9 cellular contexts compared by ENCODE assay signal in genomic region chr15:89018235-89018634, GRCh38.
A peak's percentile ranks its signal among the peaks of the same experiment; 100 is the strongest.
DNase-seq lines count a peak whose midpoint lies in the region; ATAC-seq and TF ChIP-seq lines count a peak whose summit lies in the region.
"Had no signal": no experiment of that assay in that cellular context is flagged by ENCODE, and none has a peak within 500 bp of the region (broad histone marks: within the 10 kb centered on the region; RNA-seq: fewer than 3 reads in every experiment).

No MANE protein-coding gene starts in this region.

- TF ChIP-seq CTCF in left ventricle myocardium inferior (IDR thresholded peaks at IDR 0.05; ENCODE audit: borderline replicate concordance), result no peak

- H3K27me3 Mint-ChIP-seq in T-helper 17 cell, result peaks cover 3% of the 10 kb centered on the region

- no peak overlapping the region for H3K27ac Mint-ChIP-seq in T-helper 17 cell

- peaks cover 41% of the 10 kb centered on the region for H3K4me1 ChIP-seq in left ventricle myocardium inferior

- H3K36me3 ChIP-seq in left ventricle myocardium inferior, result no peaks in the 10 kb centered on the region
- H3K36me3 ChIP-seq: left lung had no signal

- H3K4me3 ChIP-seq in left ventricle myocardium inferior, result peak overlapping the region; percentile 56
- H3K4me3 ChIP-seq in skeletal muscle cell (ENCODE audit: low read depth, low read length), result no peak overlapping the region

- DNase-seq in GM03348 (ENCODE audit: low spot score), result peak; percentile 61
- peak in 31 of 58 donors; percentile 8 to 70 (median 31) for DNase-seq in anterior cingulate cortex (lab: John Stamatoyannopoulos, UW)
- peak; percentile 70 for DNase-seq in left ventricle myocardium inferior
- peak; percentile 57 for DNase-seq in skeletal muscle cell (ENCODE audit: low read depth)
- DNase-seq in NK-92 treated with Interleukin-12 subunit alpha and Interleukin-12 subunit beta, amount 100 ng/mL, for 24 hours (lab: John Stamatoyannopoulos, UW), result no peak
- DNase-seq in T-helper 17 cell, result no peak

- no peaks in the 10 kb centered on the region for H3K9me3 ChIP-seq in left ventricle myocardium inferior (replicated peaks)
- H3K9me3 ChIP-seq in T-helper 17 cell (ENCODE audit: control insufficient read depth, low read length, poor library complexity, severe bottlenecking), result no peaks in the 10 kb centered on the region
- H3K9me3 ChIP-seq: left lung had no signal

- H3K27ac ChIP-seq in left ventricle myocardium inferior (replicated peaks), result peak overlapping the region; percentile 87
- H3K27ac ChIP-seq: left lung had no signal

- no peaks in the 10 kb centered on the region for H3K27me3 ChIP-seq in left ventricle myocardium inferior (ENCODE audit: low read depth)

- ATAC-seq in GM18511 (IDR thresholded peaks at IDR 0.05; ENCODE audit: unreplicated experiment), result no peak
- no peak for ATAC-seq in HG02571 (IDR thresholded peaks at IDR 0.05; ENCODE audit: unreplicated experiment)
- ATAC-seq in T-helper 17 cell, result no peak

- H3K4me1 Mint-ChIP-seq in T-helper 17 cell, result peaks cover 11% of the 10 kb centered on the region

- intact Hi-C loops in left ventricle myocardium inferior (cut with micrococcal nuclease), result loop anchor here (5.0 kb wide), 1 partner anchor 116 kb away; no protein-coding TSS in a partner anchor

- H3K36me3 Mint-ChIP-seq in T-helper 17 cell (ENCODE audit: low read depth), result no peaks in the 10 kb centered on the region

- no peak overlapping the region for H3K4me3 Mint-ChIP-seq in T-helper 17 cell

Comparison
In these comparisons a context has a peak if more than half of its experiments do, and no peak if none do; other contexts are left out.
1. DNase-seq: peak in GM03348 (single experiment), anterior cingulate cortex (31 of 58), left ventricle myocardium inferior (single experiment) and skeletal muscle cell (single experiment); none in NK-92 treated with Interleukin-12 subunit alpha and Interleukin-12 subunit beta, amount 100 ng/mL, for 24 hours (single experiment) and T-helper 17 cell (0 of 3).